ENCODE assay signal across 22 cellular contexts in genomic region chr9:37378613-37379004, GRCh38. TPM values are rescaled to one million over a fixed set of nuclear protein-coding genes. Genes with fewer than 3 reads are reported as not detected.
DNase-seq lines count a peak whose midpoint lies in the region; ATAC-seq, FAIRE-seq and TF ChIP-seq lines count a peak whose summit lies in the region.
"Had no signal": no experiment of that assay in that cellular context is flagged by ENCODE, and none has a peak within 500 bp of the region (broad histone marks: within the 10 kb centered on the region; RNA-seq: fewer than 3 reads in every experiment).

No MANE protein-coding gene starts in this region.

- peaks cover 61% of the 10 kb centered on the region for H3F3A ChIP-seq in DOHH2 (ENCODE audit: control insufficient read depth, insufficient read depth)

- intact Hi-C loops in OCI-LY7 (cut with micrococcal nuclease; ENCODE audit: unreplicated experiment), result no loop called here
- intact Hi-C loops in CD4-positive, alpha-beta memory T cell (cut with micrococcal nuclease), result no loop called here

- H3K4me1 Mint-ChIP-seq in memory B cell, result peaks cover 61% of the 10 kb centered on the region
- no peaks in the 10 kb centered on the region for H3K4me1 Mint-ChIP-seq in CD4-positive, alpha-beta memory T cell
- peaks cover 2% of the 10 kb centered on the region for H3K4me1 Mint-ChIP-seq in activated naive CD4-positive, alpha-beta T cell treated with anti-CD3 and anti-CD28 coated beads, Interleukin-2, amount 10 ng/mL, durations not matched to agents 7 days and 5 days

- peak overlapping the region; percentile 87 for H2AFZ ChIP-seq in OCI-LY7 (ENCODE audit: low read length)

- FAIRE-seq in GM12891 (lab: Jason Lieb, UNC), result no peak
- FAIRE-seq: A549 had no signal

- peak overlapping the region; percentile 33 for H3K4me3 ChIP-seq in DOHH2 (ENCODE audit: low read length)
- peak overlapping the region; percentile 1 for H3K4me3 ChIP-seq in OCI-LY7 (ENCODE audit: low read depth, low read length, poor library complexity, severe bottlenecking)
- no peak overlapping the region for H3K4me3 ChIP-seq in CD4-positive, alpha-beta memory T cell (ENCODE audit: low read length in 2 of 2)
- H3K4me3 ChIP-seq: A549, HAP-1, SJCRH30 had no signal

- H3K9me3 Mint-ChIP-seq in memory B cell, result no peaks in the 10 kb centered on the region
- H3K9me3 Mint-ChIP-seq in CD4-positive, alpha-beta memory T cell, result peaks cover 0 to 4% (median 0%) of the 10 kb centered on the region in 8 donors
- no peaks in the 10 kb centered on the region for H3K9me3 Mint-ChIP-seq in activated naive CD4-positive, alpha-beta T cell treated with anti-CD3 and anti-CD28 coated beads, Interleukin-2, amount 10 ng/mL, durations not matched to agents 7 days and 5 days

- H3K4me2 ChIP-seq in DOHH2 (ENCODE audit: low read length) (peak overlapping the region; percentile 88), OCI-LY7 (ENCODE audit: low read length) (peak overlapping the region; percentile 59)
- H3K4me2 ChIP-seq: A549 had no signal

- no peaks in the 10 kb centered on the region for H3K27me3 ChIP-seq in DOHH2 (ENCODE audit: control insufficient read depth, low read length)
- H3K27me3 ChIP-seq in CD4-positive, alpha-beta memory T cell (ENCODE audit: insufficient read depth, low read length), result no peaks in the 10 kb centered on the region
- H3K27me3 ChIP-seq: SJCRH30 had no signal

- no peaks in the 10 kb centered on the region for H4K20me1 ChIP-seq in DOHH2 (ENCODE audit: control insufficient read depth, insufficient read depth, low read depth, low read length)
- no peaks in the 10 kb centered on the region for H4K20me1 ChIP-seq in OCI-LY7 (ENCODE audit: insufficient read depth, low read length)

- peak overlapping the region; percentile 90 for H3K27ac Mint-ChIP-seq in memory B cell
- H3K27ac Mint-ChIP-seq in CD4-positive, alpha-beta memory T cell, result no peak overlapping the region
- H3K27ac Mint-ChIP-seq in activated naive CD4-positive, alpha-beta T cell treated with anti-CD3 and anti-CD28 coated beads, Interleukin-2, amount 10 ng/mL, durations not matched to agents 7 days and 5 days, result no peak overlapping the region

- peak overlapping the region; percentile 72 for H3K4me3 Mint-ChIP-seq in memory B cell
- no peak overlapping the region for H3K4me3 Mint-ChIP-seq in CD4-positive, alpha-beta memory T cell
- H3K4me3 Mint-ChIP-seq in activated naive CD4-positive, alpha-beta T cell treated with anti-CD3 and anti-CD28 coated beads, Interleukin-2, amount 10 ng/mL, durations not matched to agents 7 days and 5 days, result no peak overlapping the region

- H3K27me3 Mint-ChIP-seq in memory B cell, result peaks cover 3% of the 10 kb centered on the region
- peaks cover 8 to 19% of the 10 kb centered on the region in 2 donors for H3K27me3 Mint-ChIP-seq in CD4-positive, alpha-beta memory T cell
- H3K27me3 Mint-ChIP-seq in activated naive CD4-positive, alpha-beta T cell treated with anti-CD3 and anti-CD28 coated beads, Interleukin-2, amount 10 ng/mL, durations not matched to agents 7 days and 5 days, result peaks cover 26% of the 10 kb centered on the region

- H3K9me2 ChIP-seq in DOHH2 (replicated peaks; ENCODE audit: control insufficient read depth, low read length), result no peaks in the 10 kb centered on the region
- no peaks in the 10 kb centered on the region for H3K9me2 ChIP-seq in OCI-LY7 (ENCODE audit: insufficient read depth, low read length)

- no peak for TF ChIP-seq POLR2A in GM12891 (IDR thresholded peaks at IDR 0.05; ENCODE audit: low read depth, low read length)

- DNase-seq in GM12891 (ENCODE audit: insufficient read length, low spot score) (no peak), OCI-LY7 (ENCODE audit: low spot score) (no peak), memory B cell (ENCODE audit: low spot score in 2 of 2) (no peak), activated gamma-delta T cell treated with Interleukin-2 at 50 U/mL for 16 hours (no peak), mucosa of gallbladder (ENCODE audit: low spot score) (no peak)
- no peak for DNase-seq in CD4-positive, alpha-beta memory T cell
- DNase-seq in activated naive CD4-positive, alpha-beta T cell treated with anti-CD3 and anti-CD28 coated beads, Interleukin-2, amount 10 ng/mL, durations not matched to agents 7 days and 5 days, result no peak
- DNase-seq: C1 segment of cervical spinal cord; DMS 273 treated with DMSO at 0.1 percent for 48 hours; EL; KBM-7; NCI-H1436; NCI-H2029 treated with DMSO at 0.1 percent for 48 hours; NCI-H2171 treated with DMSO at 0.1 percent for 48 hours; NCI-H446 treated with DMSO at 0.1 percent for 48 hours; NK-92 treated with Interleukin-12 subunit alpha and Interleukin-12 subunit beta, amount 100 ng/mL, for 24 hours; PC-3; SJCRH30 had no signal

- peaks cover 99% of the 10 kb centered on the region for H3K4me1 ChIP-seq in DOHH2 (ENCODE audit: control insufficient read depth, low read length)
- peaks cover 95% of the 10 kb centered on the region for H3K4me1 ChIP-seq in OCI-LY7 (ENCODE audit: insufficient read depth, low read length, poor library complexity, severe bottlenecking)
- H3K4me1 ChIP-seq in CD4-positive, alpha-beta memory T cell (ENCODE audit: insufficient read depth, low read length), result no peaks in the 10 kb centered on the region
- H3K4me1 ChIP-seq: A549, HAP-1, SJCRH30 had no signal

- H3K27ac ChIP-seq in DOHH2 (ENCODE audit: low read depth, low read length), result peak overlapping the region; percentile 99
- H3K27ac ChIP-seq in OCI-LY7 (ENCODE audit: low read depth, low read length, poor library complexity, severe bottlenecking), result peak overlapping the region; percentile 60
- H3K27ac ChIP-seq in CD4-positive, alpha-beta memory T cell (ENCODE audit: low read depth, low read length), result no peak overlapping the region
- H3K27ac ChIP-seq: A549, RWPE1, SJCRH30 had no signal

- no TSS peak for BruUV-seq in OCI-LY7 (replicated peaks; lab: Mats Ljungman, UMichigan)

- no peak for ATAC-seq in memory B cell (ENCODE audit: low read depth)
- ATAC-seq: A549, PC-3 had no signal

- H3K79me2 ChIP-seq in DOHH2 (ENCODE audit: control insufficient read depth, low read length), result no peaks in the 10 kb centered on the region
- H3K79me2 ChIP-seq in OCI-LY7 (ENCODE audit: insufficient read depth, low read depth, low read length), result no peaks in the 10 kb centered on the region

- CTCF ChIA-PET in OCI-LY7 (lab: Charles Lee; ENCODE audit: unreplicated experiment), result no interaction called here
- CTCF ChIA-PET in CD4-positive, alpha-beta memory T cell (lab: Charles Lee; ENCODE audit: partially characterized antibody), result no interaction called here
- CTCF ChIA-PET in activated naive CD4-positive, alpha-beta T cell treated with anti-CD3 and anti-CD28 coated beads, Interleukin-2, amount 10 ng/mL, durations not matched to agents 7 days and 5 days (lab: Charles Lee), result no interaction called here

- TF ChIP-seq CTCF in DOHH2 (IDR thresholded peaks at IDR 0.05; ENCODE audit: low read depth, low read length, poor library complexity, severe bottlenecking) (peak; percentile 20), OCI-LY7 (conservative IDR thresholded peaks at IDR 0.05; ENCODE audit: low read length) (no peak)

- peaks cover 11% of the 10 kb centered on the region for H3K36me3 ChIP-seq in DOHH2 (ENCODE audit: control insufficient read depth, low read length)
- H3K36me3 ChIP-seq in OCI-LY7 (ENCODE audit: insufficient read depth, low read length), result peaks cover 7% of the 10 kb centered on the region
- no peaks in the 10 kb centered on the region for H3K36me3 ChIP-seq in CD4-positive, alpha-beta memory T cell (ENCODE audit: insufficient read depth, low read length)
- H3K36me3 ChIP-seq: HAP-1, SJCRH30 had no signal

- POLR2A ChIA-PET in OCI-LY7 (lab: Charles Lee), result interaction anchor here (11.8 kb wide), 1 partner anchor 8 kb away, joined by 170 read pairs; no protein-coding TSS in a partner anchor
- POLR2A ChIA-PET in CD4-positive, alpha-beta memory T cell (lab: Charles Lee; ENCODE audit: partially characterized antibody), result no interaction called here

- no peaks in the 10 kb centered on the region for H3K36me3 Mint-ChIP-seq in memory B cell
- peaks cover 0 to 7% of the 10 kb centered on the region in 2 donors for H3K36me3 Mint-ChIP-seq in CD4-positive, alpha-beta memory T cell
- no peaks in the 10 kb centered on the region for H3K36me3 Mint-ChIP-seq in activated naive CD4-positive, alpha-beta T cell treated with anti-CD3 and anti-CD28 coated beads, Interleukin-2, amount 10 ng/mL, durations not matched to agents 7 days and 5 days

- H3K9me3 ChIP-seq in DOHH2 (ENCODE audit: control insufficient read depth, insufficient read depth, low read length), result peaks cover 7% of the 10 kb centered on the region; the same call in 1 of the 2 replicates
- H3K9me3 ChIP-seq in OCI-LY7 (ENCODE audit: low read length), result peaks cover 5% of the 10 kb centered on the region; the same call in 1 of the 2 replicates
- no peaks in the 10 kb centered on the region for H3K9me3 ChIP-seq in CD4-positive, alpha-beta memory T cell (ENCODE audit: control insufficient read depth in 1 of 2, low read length in 2 of 2)
- H3K9me3 ChIP-seq: A549, HAP-1, SJCRH30 had no signal

TF ChIP-seq in GM12891, 5 proteins besides CTCF, POLR2A, EP300 and RAD21:
- TF ChIP-seq TAF1 (IDR thresholded peaks at IDR 0.05; ENCODE audit: low read depth, low read length), result peak; percentile 29; the same call in 1 of the 2 replicates
- TF ChIP-seq PAX5 (IDR thresholded peaks at IDR 0.05; ENCODE audit: insufficient read depth, low read length, severe bottlenecking), result no peak

RNA-seq across cellular contexts. Expression of gene GRHPR, which starts 43.9 kb away (rescaled TPM):
- polyA plus RNA-seq in GM12891 (2012; ENCODE audit: low read depth, missing spikeins), result 156 TPM
- total RNA-seq in OCI-LY7 (2014; rRNA removed; shearing (Covaris generic)), result 135 and 148 TPM in 2 replicates
- total RNA-seq in OCI-LY7 (2022), result 105 and 106 TPM in 2 replicates
- 10 to 100 TPM; 57.2 TPM for total RNA-seq in CD4-positive, alpha-beta memory T cell
- polyA plus RNA-seq in CD4-positive, alpha-beta memory T cell, result 100 to 1,000 TPM in 1 of 2 donors, 10 to 100 TPM in 1; 69.2 to 106 TPM
- 125 TPM for total RNA-seq in mucosa of gallbladder

Comparison
In these comparisons a context has a peak if more than half of its experiments do, and no peak if none do; other contexts are left out.
1. H3K4me3 ChIP-seq: peak in DOHH2 (single experiment) and OCI-LY7 (single experiment); none in CD4-positive, alpha-beta memory T cell (0 of 2).